Comparison of ENCODE assay signal across 10 cellular contexts in genomic region chr12:6963016-6963731, GRCh38. TPM values are rescaled to one million over a fixed set of nuclear protein-coding genes. Genes with fewer than 3 reads are reported as not detected.
DNase-seq lines count a peak whose midpoint lies in the region; ATAC-seq and TF ChIP-seq lines count a peak whose summit lies in the region.
"Had no signal": no experiment of that assay in that cellular context is flagged by ENCODE, and none has a peak within 500 bp of the region (broad histone marks: within the 10 kb centered on the region; RNA-seq: fewer than 3 reads in every experiment).

No MANE protein-coding gene starts in this region.

- peaks cover 65% of the 10 kb centered on the region for H3K4me1 Mint-ChIP-seq in activated naive CD4-positive, alpha-beta T cell treated with anti-CD3 and anti-CD28 coated beads, Interleukin-2, amount 50 U/mL, for 24 hours
- H3K4me1 Mint-ChIP-seq in WTC11 (peaks cover 55% of the 10 kb centered on the region), chondrocyte (ENCODE audit: low read depth) (peaks cover 15% of the 10 kb centered on the region)

- no peaks in the 10 kb centered on the region for H3K27me3 Mint-ChIP-seq in activated naive CD4-positive, alpha-beta T cell treated with anti-CD3 and anti-CD28 coated beads, Interleukin-2, amount 50 U/mL, for 24 hours
- H3K27me3 Mint-ChIP-seq in WTC11 (ENCODE audit: low read depth) (no peaks in the 10 kb centered on the region), chondrocyte (ENCODE audit: low read depth) (no peaks in the 10 kb centered on the region)

- H3K27ac Mint-ChIP-seq in activated naive CD4-positive, alpha-beta T cell treated with anti-CD3 and anti-CD28 coated beads, Interleukin-2, amount 50 U/mL, for 24 hours: peak overlapping the region; percentile 97
- no peak overlapping the region for H3K27ac Mint-ChIP-seq in WTC11
- no peak overlapping the region for H3K27ac Mint-ChIP-seq in chondrocyte (ENCODE audit: unreplicated experiment)

- H3K36me3 Mint-ChIP-seq in activated naive CD4-positive, alpha-beta T cell treated with anti-CD3 and anti-CD28 coated beads, Interleukin-2, amount 50 U/mL, for 24 hours: peaks cover 26% of the 10 kb centered on the region
- H3K36me3 Mint-ChIP-seq in WTC11 (peaks cover 30% of the 10 kb centered on the region), chondrocyte (ENCODE audit: low read depth) (peaks cover 8% of the 10 kb centered on the region)

- intact Hi-C loops in left colon (cut with DNase I, micrococcal nuclease): no loop called here

- CTCF ChIA-PET in WTC11 (lab: Charles Lee): interaction anchor here (0.8 to 9.7 kb wide), 15 partner anchors 11 to 150 kb away, joined by 3 to 296 read pairs (median 10); partner anchors contain the start of genes ATN1, C12orf57, LPCAT3 and PTPN6

- ATAC-seq in WTC11 (peak; percentile 35), left colon (peak; percentile 68), omental fat pad (ENCODE audit: low FRiP score) (no peak), HG03039 (IDR thresholded peaks at IDR 0.05; ENCODE audit: unreplicated experiment) (no peak)

- H3K9me3 Mint-ChIP-seq in activated naive CD4-positive, alpha-beta T cell treated with anti-CD3 and anti-CD28 coated beads, Interleukin-2, amount 50 U/mL, for 24 hours: no peaks in the 10 kb centered on the region
- H3K9me3 Mint-ChIP-seq in WTC11 (no peaks in the 10 kb centered on the region), chondrocyte (ENCODE audit: low read depth) (no peaks in the 10 kb centered on the region)

- no peak for DNase-seq in activated naive CD4-positive, alpha-beta T cell treated with anti-CD3 and anti-CD28 coated beads, Interleukin-2, amount 50 U/mL, for 16 hours
- DNase-seq in WTC11 (ENCODE audit: low spot score) (peak; percentile 83), left colon (peak; percentile 95), ureter (ENCODE audit: low spot score) (peak; percentile 94), omental fat pad (ENCODE audit: low spot score) (no peak), chondrocyte (ENCODE audit: low spot score) (no peak)

- no peak for TF ChIP-seq CTCF in WTC11 (IDR thresholded peaks at IDR 0.05)
- no peak for TF ChIP-seq CTCF in omental fat pad (IDR thresholded peaks at IDR 0.05)
- no peak for TF ChIP-seq CTCF in chondrocyte (IDR thresholded peaks at IDR 0.05)

- POLR2A ChIA-PET in WTC11 (lab: Charles Lee): interaction anchor here (0.9 to 6.6 kb wide), 7 partner anchors 18 to 90 kb away, joined by 3 to 167 read pairs (median 5); partner anchors contain the start of genes C12orf57, LPCAT3, RNU7-1 and SPSB2

- H3K4me3 Mint-ChIP-seq in activated naive CD4-positive, alpha-beta T cell treated with anti-CD3 and anti-CD28 coated beads, Interleukin-2, amount 50 U/mL, for 24 hours: no peak overlapping the region
- H3K4me3 Mint-ChIP-seq in WTC11 (peak overlapping the region; percentile 75), chondrocyte (ENCODE audit: unreplicated experiment) (no peak overlapping the region)

TF ChIP-seq in WTC11, 78 proteins besides CTCF, POLR2A, EP300 and RAD21 (continues in another document):
- TF ChIP-seq ZNF232 (CRISPR knock-in tag; IDR thresholded peaks at IDR 0.05) (peak; percentile 51; the same call in 1 of the 2 replicates), ZNF532 (CRISPR knock-in tag; IDR thresholded peaks at IDR 0.05; ENCODE audit: borderline replicate concordance) (no peak), IRF1 (CRISPR knock-in tag; IDR thresholded peaks at IDR 0.05) (no peak), MAX (CRISPR knock-in tag; IDR thresholded peaks at IDR 0.05) (no peak; the same call in 1 of the 2 replicates), AR (CRISPR knock-in tag; IDR thresholded peaks at IDR 0.05) (no peak)

RNA-seq across cellular contexts. Expression of gene PHB2, which starts 7.3 kb away (rescaled TPM):
- total RNA-seq in WTC11 (2021): 350 to 397 TPM (median 352 TPM) in 3 replicates
- total RNA-seq in left colon: 100 to 1,000 TPM; 202 to 249 TPM
- total RNA-seq in ureter: 221 TPM
- total RNA-seq in omental fat pad: 100 to 1,000 TPM; 173 to 218 (median 189) TPM
- 129 to 135 TPM (median 129 TPM) in 3 replicates for total RNA-seq in chondrocyte

RNA-seq across cellular contexts. Expression of gene EMG1, which starts 7.5 kb away (rescaled TPM):
- 59.3 to 78.6 TPM (median 59.8 TPM) in 3 replicates for total RNA-seq in WTC11 (2021)
- total RNA-seq in left colon: 10 to 100 TPM; 31.6 to 34.1 TPM
- total RNA-seq in ureter: 68.0 TPM
- total RNA-seq in omental fat pad: 10 to 100 TPM; 28.8 to 47.1 (median 30.8) TPM
- total RNA-seq in chondrocyte: 25.0 to 35.1 TPM (median 26.5 TPM) in 3 replicates

RNA-seq across cellular contexts. Expression of gene PTPN6, which starts 12.0 kb away (rescaled TPM):
- total RNA-seq in WTC11 (2021) (27.1 to 34.7 TPM (median 34.5 TPM) in 3 replicates), left colon (10 to 100 TPM; 40.0 to 43.9 TPM), ureter (40.4 TPM), omental fat pad (10 to 100 TPM; 19.8 to 42.3 (median 35.9) TPM), chondrocyte (0.51 to 0.65 TPM in 2 of 3 replicates, not detected in the other)
- total RNA-seq: LHCN-M2 had no signal

RNA-seq across cellular contexts. Expression of gene C12orf57, which starts 19.4 kb away (rescaled TPM):
- total RNA-seq in WTC11 (2021) (158 to 181 TPM (median 172 TPM) in 3 replicates), left colon (100 to 1,000 TPM; 151 to 168 TPM), ureter (172 TPM), omental fat pad (100 to 1,000 TPM; 280 to 555 (median 413) TPM), chondrocyte (230 to 244 TPM (median 233 TPM) in 3 replicates)

RNA-seq across cellular contexts. Expression of gene RNU7-1, which starts 19.6 kb away (rescaled TPM):
- total RNA-seq in WTC11 (2021) (not detected in 3 replicates), left colon (not detected), ureter (not detected), omental fat pad (not detected), chondrocyte (not detected in 3 replicates)
- total RNA-seq: cardiac muscle cell, LHCN-M2 had no signal

Comparison
In these comparisons a context has a peak if more than half of its experiments do, and no peak if none do; other contexts are left out.
1. DNase-seq: peak in WTC11 (single experiment), left colon (2 of 2) and ureter (single experiment); none in activated naive CD4-positive, alpha-beta T cell treated with anti-CD3 and anti-CD28 coated beads, Interleukin-2, amount 50 U/mL, for 16 hours (single experiment), omental fat pad (single experiment) and chondrocyte (single experiment).
2. ATAC-seq: peak in WTC11 (single experiment) and left colon (single experiment); none in omental fat pad (single experiment) and HG03039 (single experiment).
3. RNA of gene PTPN6, which starts 12.0 kb away (total RNA-seq): 40.0 to 43.9 TPM in left colon, 19.8 to 42.3 TPM in omental fat pad, 40.4 TPM in ureter (single experiment) and 27.1 to 34.7 TPM in WTC11; 0.51 to 0.65 TPM in chondrocyte; every median in the first group is over 10 times any median in the second.